Comparison of ENCODE assay signal across 2 cellular contexts in the genomic region with DNA sequence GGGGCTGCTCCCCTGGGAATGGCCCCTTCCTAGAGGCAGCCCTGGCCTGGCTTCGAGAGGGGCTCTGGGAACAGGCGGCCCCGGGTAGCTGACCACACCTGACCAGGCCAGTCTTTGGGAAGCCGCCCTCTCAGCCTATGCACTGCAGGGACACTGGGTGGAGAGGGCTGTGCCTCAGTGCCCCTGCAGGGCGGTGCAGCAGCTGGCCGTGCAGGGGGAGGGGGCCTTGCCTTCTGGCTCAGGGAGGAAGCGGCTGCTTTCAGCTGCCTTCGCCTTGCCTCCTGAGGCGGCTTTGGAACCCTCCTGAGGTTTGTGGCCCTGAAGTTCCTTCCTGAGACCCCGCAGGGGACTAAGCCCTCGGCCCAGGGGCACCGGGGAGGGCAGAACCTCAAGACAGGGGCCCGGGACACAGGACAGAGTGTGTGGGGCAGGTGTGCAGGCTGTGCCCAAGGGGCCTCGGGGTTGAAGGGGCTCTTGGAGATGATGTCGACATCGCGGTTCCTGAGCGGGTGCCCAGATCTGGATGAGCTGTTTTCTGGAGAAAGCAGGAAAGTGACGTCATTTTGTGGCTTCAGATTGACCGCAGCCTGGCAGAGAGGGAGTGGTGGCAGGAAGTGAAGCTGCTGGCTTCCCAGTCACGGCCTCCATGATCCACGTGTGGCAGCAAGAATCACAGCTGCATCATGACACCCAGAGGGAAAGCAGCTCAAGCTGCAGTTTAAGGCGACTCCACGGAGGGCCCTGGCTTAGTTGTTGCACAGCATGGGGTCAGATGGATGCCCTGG.
A peak's percentile ranks its signal among the peaks of the same experiment; 100 is the strongest.
TF ChIP-seq lines count a peak whose summit lies in the region.

No MANE protein-coding gene starts in this region.

TF ChIP-seq in Ishikawa, 13 proteins besides CTCF, POLR2A, EP300 and RAD21:
- no peak for TF ChIP-seq CREB1 (IDR thresholded peaks at IDR 0.05; ENCODE audit: low read depth)
- TF ChIP-seq, protein P1, sequence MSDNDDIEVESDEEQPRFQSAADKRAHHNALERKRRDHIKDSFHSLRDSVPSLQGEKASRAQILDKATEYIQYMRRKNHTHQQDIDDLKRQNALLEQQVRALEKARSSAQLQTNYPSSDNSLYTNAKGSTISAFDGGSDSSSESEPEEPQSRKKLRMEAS (IDR thresholded peaks at IDR 0.05): peak; percentile 27; the same call in 1 of the 2 replicates

TF ChIP-seq in HepG2, 621 proteins besides CTCF, POLR2A, EP300 and RAD21:
- TF ChIP-seq SAP130 (CRISPR knock-in tag; IDR thresholded peaks at IDR 0.05; ENCODE audit: low read depth) (0 out of 2 replicates have a peak, but pooled peaks have one; percentile 17), ZBTB21 (CRISPR knock-in tag; IDR thresholded peaks at IDR 0.05) (peak; percentile 59; the same call in 1 of the 2 replicates), NCOA1 (CRISPR knock-in tag; IDR thresholded peaks at IDR 0.05) (no peak), GABPA (IDR thresholded peaks at IDR 0.05; ENCODE audit: low read depth, low read length) (no peak), GABPA (CRISPR knock-in tag; IDR thresholded peaks at IDR 0.05; ENCODE audit: low read depth) (peak; percentile 21; the same call in 1 of the 2 replicates), FOSL2 (CRISPR knock-in tag; IDR thresholded peaks at IDR 0.05) (peak; percentile 37; the same call in 1 of the 2 replicates), BHLHE40 (IDR thresholded peaks at IDR 0.05; ENCODE audit: low read length) (0 out of 2 replicates have a peak, but pooled peaks have one; percentile 19), CREB1 (IDR thresholded peaks at IDR 0.05) (peak; percentile 97), CREB1 (CRISPR knock-in tag; IDR thresholded peaks at IDR 0.05) (no peak), MXI1 (IDR thresholded peaks at IDR 0.05; ENCODE audit: borderline replicate concordance, low read depth, low read length) (peak; percentile 27; the same call in 1 of the 3 replicates), CREM (IDR thresholded peaks at IDR 0.05) (0 out of 2 replicates have a peak, but pooled peaks have one; percentile 18), CREM (CRISPR knock-in tag; IDR thresholded peaks at IDR 0.05) (no peak), ATF7 (IDR thresholded peaks at IDR 0.05) (peak; percentile 99), ATF7 (CRISPR knock-in tag; IDR thresholded peaks at IDR 0.05) (no peak), CEBPB (IDR thresholded peaks at IDR 0.05; ENCODE audit: borderline replicate concordance, low read depth, low read length) (peak; percentile 22; the same call in 1 of the 2 replicates), ZNF343 (CRISPR knock-in tag; IDR thresholded peaks at IDR 0.05) (no peak), MIER3 (CRISPR knock-in tag; IDR thresholded peaks at IDR 0.05; ENCODE audit: borderline replicate concordance) (no peak)
- TF ChIP-seq, protein P2, sequence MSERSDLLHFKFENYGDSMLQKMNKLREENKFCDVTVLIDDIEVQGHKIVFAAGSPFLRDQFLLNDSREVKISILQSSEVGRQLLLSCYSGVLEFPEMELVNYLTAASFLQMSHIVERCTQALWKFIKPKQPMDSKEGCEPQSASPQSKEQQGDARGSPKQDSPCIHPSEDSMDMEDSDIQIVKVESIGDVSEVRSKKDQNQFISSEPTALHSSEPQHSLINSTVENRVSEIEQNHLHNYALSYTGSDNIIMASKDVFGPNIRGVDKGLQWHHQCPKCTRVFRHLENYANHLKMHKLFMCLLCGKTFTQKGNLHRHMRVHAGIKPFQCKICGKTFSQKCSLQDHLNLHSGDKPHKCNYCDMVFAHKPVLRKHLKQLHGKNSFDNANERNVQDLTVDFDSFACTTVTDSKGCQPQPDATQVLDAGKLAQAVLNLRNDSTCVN (CRISPR knock-in tag; IDR thresholded peaks at IDR 0.05; ENCODE audit: borderline replicate concordance): peak; percentile 97
- TF ChIP-seq, protein P3, sequence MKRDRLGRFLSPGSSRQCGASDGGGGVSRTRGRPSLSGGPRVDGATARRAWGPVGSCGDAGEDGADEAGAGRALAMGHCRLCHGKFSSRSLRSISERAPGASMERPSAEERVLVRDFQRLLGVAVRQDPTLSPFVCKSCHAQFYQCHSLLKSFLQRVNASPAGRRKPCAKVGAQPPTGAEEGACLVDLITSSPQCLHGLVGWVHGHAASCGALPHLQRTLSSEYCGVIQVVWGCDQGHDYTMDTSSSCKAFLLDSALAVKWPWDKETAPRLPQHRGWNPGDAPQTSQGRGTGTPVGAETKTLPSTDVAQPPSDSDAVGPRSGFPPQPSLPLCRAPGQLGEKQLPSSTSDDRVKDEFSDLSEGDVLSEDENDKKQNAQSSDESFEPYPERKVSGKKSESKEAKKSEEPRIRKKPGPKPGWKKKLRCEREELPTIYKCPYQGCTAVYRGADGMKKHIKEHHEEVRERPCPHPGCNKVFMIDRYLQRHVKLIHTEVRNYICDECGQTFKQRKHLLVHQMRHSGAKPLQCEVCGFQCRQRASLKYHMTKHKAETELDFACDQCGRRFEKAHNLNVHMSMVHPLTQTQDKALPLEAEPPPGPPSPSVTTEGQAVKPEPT (CRISPR knock-in tag; IDR thresholded peaks at IDR 0.05; ENCODE audit: low read depth): no peak
- TF ChIP-seq, protein P4, sequence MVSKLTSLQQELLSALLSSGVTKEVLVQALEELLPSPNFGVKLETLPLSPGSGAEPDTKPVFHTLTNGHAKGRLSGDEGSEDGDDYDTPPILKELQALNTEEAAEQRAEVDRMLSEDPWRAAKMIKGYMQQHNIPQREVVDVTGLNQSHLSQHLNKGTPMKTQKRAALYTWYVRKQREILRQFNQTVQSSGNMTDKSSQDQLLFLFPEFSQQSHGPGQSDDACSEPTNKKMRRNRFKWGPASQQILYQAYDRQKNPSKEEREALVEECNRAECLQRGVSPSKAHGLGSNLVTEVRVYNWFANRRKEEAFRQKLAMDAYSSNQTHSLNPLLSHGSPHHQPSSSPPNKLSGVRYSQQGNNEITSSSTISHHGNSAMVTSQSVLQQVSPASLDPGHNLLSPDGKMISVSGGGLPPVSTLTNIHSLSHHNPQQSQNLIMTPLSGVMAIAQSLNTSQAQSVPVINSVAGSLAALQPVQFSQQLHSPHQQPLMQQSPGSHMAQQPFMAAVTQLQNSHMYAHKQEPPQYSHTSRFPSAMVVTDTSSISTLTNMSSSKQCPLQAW (CRISPR knock-in tag; IDR thresholded peaks at IDR 0.05): no peak
